ENCODE assay signal across 24 cellular contexts in genomic region chr1:14824314-14824915, GRCh38.
"Had no signal": no experiment of that assay in that cellular context is flagged by ENCODE, and none has a peak within 500 bp of the region (broad histone marks: within the 10 kb centered on the region; RNA-seq: fewer than 3 reads in every experiment).

No MANE protein-coding gene starts in this region.

- ATAC-seq: activated T-cell treated with anti-CD3 and anti-CD28 coated beads, Interleukin-2, amount 50 U/mL, for 4 hours; esophagus mucosa; sciatic nerve; stimulated activated naive B cell treated with anti-CD40 and anti-IgM and Interleukin-4, amounts not matched to agents 10 μg/mL and 1 μg/mL and 100 μg/mL, for 72 hours had no signal

- H3K9me3 ChIP-seq: adrenal gland, left ventricle myocardium inferior, thoracic aorta had no signal

- DNase-seq: activated CD4-positive, alpha-beta T cell treated with anti-CD3 and anti-CD28 coated beads for 1 hour; activated CD4-positive, alpha-beta T cell treated with anti-CD3 and anti-CD28 coated beads, Interleukin-2, amount 50 U/mL, for 4 hours; activated CD8-positive, alpha-beta memory T cell treated with anti-CD3 and anti-CD28 coated beads, Interleukin-2, amount 50 U/mL, for 48 hours; activated naive CD4-positive, alpha-beta T cell; activated T-cell treated with anti-CD3 and anti-CD28 coated beads, Interleukin-2, amount 50 U/mL, for 4 hours; adrenal gland; central memory CD4-positive, alpha-beta T cell; dermis blood vessel endothelial cell; effector memory CD4-positive, alpha-beta T cell; foreskin melanocyte; glutamatergic neuron; immature natural killer cell; kidney glomerular epithelial cell; left ventricle myocardium inferior; stimulated activated CD4-positive, alpha-beta T cell treated with anti-CD3 and anti-CD28 coated beads, Interleukin-15, amount 100 ng/mL, for 24 hours; stimulated activated CD8-positive, alpha-beta memory T cell treated with anti-CD3 and anti-CD28 coated beads, Interleukin-4, amount 100 ng/mL, for 48 hours; stimulated activated naive B cell treated with anti-CD40 and anti-IgM and Interleukin-4, amounts not matched to agents 10 μg/mL and 1 μg/mL and 100 μg/mL, for 72 hours; T-helper 9 cell had no signal

- H3K36me3 ChIP-seq: adrenal gland, left ventricle myocardium inferior, thoracic aorta had no signal

- H3K27me3 ChIP-seq: adrenal gland, hepatocyte had no signal

- H3K4me2 ChIP-seq: hepatocyte, smooth muscle cell had no signal

- H3K4me1 ChIP-seq: adrenal gland, left ventricle myocardium inferior, parathyroid adenoma had no signal

- H3K79me2 ChIP-seq: hepatocyte, parathyroid adenoma had no signal

- H3K4me3 ChIP-seq: adrenal gland, hepatocyte, left ventricle myocardium inferior, smooth muscle cell, thoracic aorta had no signal

- H2AFZ ChIP-seq: hepatocyte, parathyroid adenoma had no signal

- H3K9ac ChIP-seq: parathyroid adenoma had no signal

- H3K27ac ChIP-seq: adrenal gland, hepatocyte, left ventricle myocardium inferior, parathyroid adenoma, thoracic aorta had no signal
